In the genomic region with DNA sequence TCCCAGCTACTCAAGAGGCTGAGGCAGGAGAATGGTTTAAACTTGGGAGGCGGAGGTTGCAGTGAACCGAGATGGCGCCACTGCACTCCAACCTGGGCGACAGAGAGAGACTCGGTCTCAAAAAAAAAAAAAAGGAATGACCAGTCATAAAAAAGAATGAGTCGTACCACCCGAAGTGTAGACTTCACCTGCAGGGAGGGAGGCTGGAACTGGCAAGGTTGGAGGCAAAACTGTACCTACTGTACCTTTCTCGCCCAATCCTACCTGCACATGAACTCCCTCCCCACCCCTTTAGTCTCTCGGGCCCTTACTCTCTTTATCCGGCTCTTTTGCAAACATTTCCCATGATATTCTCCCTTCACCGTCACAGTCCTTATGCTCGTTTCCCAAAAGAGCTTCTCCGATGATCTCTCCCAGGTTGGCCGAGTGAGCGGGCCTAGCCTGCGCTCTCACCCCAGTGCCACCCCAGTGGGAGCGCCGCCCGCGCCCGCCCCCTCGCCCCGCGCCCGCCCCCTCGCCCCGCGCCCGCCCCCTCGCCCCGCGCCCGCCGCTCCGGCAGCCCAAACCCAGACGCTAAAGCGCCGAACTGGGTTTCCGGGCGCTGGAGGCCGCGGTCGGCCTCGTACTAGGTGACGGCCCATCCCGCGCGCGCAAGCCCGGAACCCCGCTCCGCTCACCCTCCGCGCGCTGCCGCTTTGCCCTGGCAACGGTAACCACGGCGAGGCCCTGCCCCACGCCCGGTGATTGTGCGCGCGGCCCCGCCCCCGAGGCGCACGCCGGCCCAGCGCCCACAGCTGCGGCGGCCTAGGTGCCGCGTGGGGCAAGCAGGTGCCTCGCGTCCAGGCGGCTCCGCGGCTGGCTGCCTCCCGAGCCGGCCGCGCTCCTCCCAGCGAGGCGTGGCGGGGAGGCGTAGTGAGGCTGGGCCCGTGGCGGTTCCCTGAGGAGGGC, we compare ENCODE assay signal across 1 cellular context.
TF ChIP-seq lines count a peak whose summit lies in the region.

A gene (plus strand): TSS at position 772 of the 948 bp plus-strand sequence. CDS start 294 bp downstream, outside the sequence.

TF ChIP-seq in H1, 55 proteins besides CTCF, POLR2A, EP300 and RAD21:
- TF ChIP-seq, protein P1, sequence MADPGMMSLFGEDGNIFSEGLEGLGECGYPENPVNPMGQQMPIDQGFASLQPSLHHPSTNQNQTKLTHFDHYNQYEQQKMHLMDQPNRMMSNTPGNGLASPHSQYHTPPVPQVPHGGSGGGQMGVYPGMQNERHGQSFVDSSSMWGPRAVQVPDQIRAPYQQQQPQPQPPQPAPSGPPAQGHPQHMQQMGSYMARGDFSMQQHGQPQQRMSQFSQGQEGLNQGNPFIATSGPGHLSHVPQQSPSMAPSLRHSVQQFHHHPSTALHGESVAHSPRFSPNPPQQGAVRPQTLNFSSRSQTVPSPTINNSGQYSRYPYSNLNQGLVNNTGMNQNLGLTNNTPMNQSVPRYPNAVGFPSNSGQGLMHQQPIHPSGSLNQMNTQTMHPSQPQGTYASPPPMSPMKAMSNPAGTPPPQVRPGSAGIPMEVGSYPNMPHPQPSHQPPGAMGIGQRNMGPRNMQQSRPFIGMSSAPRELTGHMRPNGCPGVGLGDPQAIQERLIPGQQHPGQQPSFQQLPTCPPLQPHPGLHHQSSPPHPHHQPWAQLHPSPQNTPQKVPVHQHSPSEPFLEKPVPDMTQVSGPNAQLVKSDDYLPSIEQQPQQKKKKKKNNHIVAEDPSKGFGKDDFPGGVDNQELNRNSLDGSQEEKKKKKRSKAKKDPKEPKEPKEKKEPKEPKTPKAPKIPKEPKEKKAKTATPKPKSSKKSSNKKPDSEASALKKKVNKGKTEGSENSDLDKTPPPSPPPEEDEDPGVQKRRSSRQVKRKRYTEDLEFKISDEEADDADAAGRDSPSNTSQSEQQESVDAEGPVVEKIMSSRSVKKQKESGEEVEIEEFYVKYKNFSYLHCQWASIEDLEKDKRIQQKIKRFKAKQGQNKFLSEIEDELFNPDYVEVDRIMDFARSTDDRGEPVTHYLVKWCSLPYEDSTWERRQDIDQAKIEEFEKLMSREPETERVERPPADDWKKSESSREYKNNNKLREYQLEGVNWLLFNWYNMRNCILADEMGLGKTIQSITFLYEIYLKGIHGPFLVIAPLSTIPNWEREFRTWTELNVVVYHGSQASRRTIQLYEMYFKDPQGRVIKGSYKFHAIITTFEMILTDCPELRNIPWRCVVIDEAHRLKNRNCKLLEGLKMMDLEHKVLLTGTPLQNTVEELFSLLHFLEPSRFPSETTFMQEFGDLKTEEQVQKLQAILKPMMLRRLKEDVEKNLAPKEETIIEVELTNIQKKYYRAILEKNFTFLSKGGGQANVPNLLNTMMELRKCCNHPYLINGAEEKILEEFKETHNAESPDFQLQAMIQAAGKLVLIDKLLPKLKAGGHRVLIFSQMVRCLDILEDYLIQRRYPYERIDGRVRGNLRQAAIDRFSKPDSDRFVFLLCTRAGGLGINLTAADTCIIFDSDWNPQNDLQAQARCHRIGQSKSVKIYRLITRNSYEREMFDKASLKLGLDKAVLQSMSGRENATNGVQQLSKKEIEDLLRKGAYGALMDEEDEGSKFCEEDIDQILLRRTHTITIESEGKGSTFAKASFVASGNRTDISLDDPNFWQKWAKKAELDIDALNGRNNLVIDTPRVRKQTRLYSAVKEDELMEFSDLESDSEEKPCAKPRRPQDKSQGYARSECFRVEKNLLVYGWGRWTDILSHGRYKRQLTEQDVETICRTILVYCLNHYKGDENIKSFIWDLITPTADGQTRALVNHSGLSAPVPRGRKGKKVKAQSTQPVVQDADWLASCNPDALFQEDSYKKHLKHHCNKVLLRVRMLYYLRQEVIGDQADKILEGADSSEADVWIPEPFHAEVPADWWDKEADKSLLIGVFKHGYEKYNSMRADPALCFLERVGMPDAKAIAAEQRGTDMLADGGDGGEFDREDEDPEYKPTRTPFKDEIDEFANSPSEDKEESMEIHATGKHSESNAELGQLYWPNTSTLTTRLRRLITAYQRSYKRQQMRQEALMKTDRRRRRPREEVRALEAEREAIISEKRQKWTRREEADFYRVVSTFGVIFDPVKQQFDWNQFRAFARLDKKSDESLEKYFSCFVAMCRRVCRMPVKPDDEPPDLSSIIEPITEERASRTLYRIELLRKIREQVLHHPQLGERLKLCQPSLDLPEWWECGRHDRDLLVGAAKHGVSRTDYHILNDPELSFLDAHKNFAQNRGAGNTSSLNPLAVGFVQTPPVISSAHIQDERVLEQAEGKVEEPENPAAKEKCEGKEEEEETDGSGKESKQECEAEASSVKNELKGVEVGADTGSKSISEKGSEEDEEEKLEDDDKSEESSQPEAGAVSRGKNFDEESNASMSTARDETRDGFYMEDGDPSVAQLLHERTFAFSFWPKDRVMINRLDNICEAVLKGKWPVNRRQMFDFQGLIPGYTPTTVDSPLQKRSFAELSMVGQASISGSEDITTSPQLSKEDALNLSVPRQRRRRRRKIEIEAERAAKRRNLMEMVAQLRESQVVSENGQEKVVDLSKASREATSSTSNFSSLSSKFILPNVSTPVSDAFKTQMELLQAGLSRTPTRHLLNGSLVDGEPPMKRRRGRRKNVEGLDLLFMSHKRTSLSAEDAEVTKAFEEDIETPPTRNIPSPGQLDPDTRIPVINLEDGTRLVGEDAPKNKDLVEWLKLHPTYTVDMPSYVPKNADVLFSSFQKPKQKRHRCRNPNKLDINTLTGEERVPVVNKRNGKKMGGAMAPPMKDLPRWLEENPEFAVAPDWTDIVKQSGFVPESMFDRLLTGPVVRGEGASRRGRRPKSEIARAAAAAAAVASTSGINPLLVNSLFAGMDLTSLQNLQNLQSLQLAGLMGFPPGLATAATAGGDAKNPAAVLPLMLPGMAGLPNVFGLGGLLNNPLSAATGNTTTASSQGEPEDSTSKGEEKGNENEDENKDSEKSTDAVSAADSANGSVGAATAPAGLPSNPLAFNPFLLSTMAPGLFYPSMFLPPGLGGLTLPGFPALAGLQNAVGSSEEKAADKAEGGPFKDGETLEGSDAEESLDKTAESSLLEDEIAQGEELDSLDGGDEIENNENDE (IDR thresholded peaks at IDR 0.05; ENCODE audit: insufficient replicate concordance, low read length): no peak
- TF ChIP-seq PHF8 (conservative IDR thresholded peaks at IDR 0.05; ENCODE audit: low read depth, low read length) (0 out of 2 replicates have a peak, but pooled peaks have one; percentile 45), HDAC2 (IDR thresholded peaks at IDR 0.05; ENCODE audit: borderline replicate concordance in 1 of 2, low read depth in 2 of 2, low read length in 2 of 2) (peak in 1 of 2 experiments; percentile 62; a peak in 1 of 4 replicates), EGR1 (IDR thresholded peaks at IDR 0.05; ENCODE audit: borderline replicate concordance, low read depth, low read length) (no peak), KDM4A (IDR thresholded peaks at IDR 0.05; ENCODE audit: low read depth, low read length, severe bottlenecking) (no peak), RNF2 (IDR thresholded peaks at IDR 0.05; ENCODE audit: borderline replicate concordance, low read depth, low read length, missing control alignments, poor library complexity, severe bottlenecking) (peak; percentile 54), RBBP5 (IDR thresholded peaks at IDR 0.05; ENCODE audit: borderline replicate concordance, low read depth, low read length) (peak; percentile 76; the same call in 1 of the 2 replicates), CEBPB (IDR thresholded peaks at IDR 0.05; ENCODE audit: low read depth, low read length) (no peak), SIN3A (conservative IDR thresholded peaks at IDR 0.05 in 1 of 2, IDR thresholded peaks at IDR 0.05 in 1 of 2; ENCODE audit: low read depth in 1 of 2, low read length in 2 of 2) (peak in 1 of 2 experiments; percentile 64; a peak in 2 of 4 replicates)
